In genomic region chr16:23949630-23950290, GRCh38 we compare ENCODE assay signal across 8 cellular contexts.
DNase-seq lines count a peak whose midpoint lies in the region; ATAC-seq and TF ChIP-seq lines count a peak whose summit lies in the region.

No MANE protein-coding gene starts in this region.

- no peak for TF ChIP-seq POLR2A in vagina (IDR thresholded peaks at IDR 0.05)

- POLR2A ChIA-PET in activated CD8-positive, alpha-beta T cell treated with anti-CD3 and anti-CD28 coated beads, Interleukin-2, amount 10 ng/mL, durations not matched to agents 7 days and 5 days (lab: Charles Lee): interaction anchor here (1.0 to 1.5 kb wide), 3 partner anchors 16 to 90 kb away, joined by 3 to 5 read pairs (median 4); no protein-coding TSS in a partner anchor

- H3K36me3 ChIP-seq in vagina: no peaks in the 10 kb centered on the region

- H3K9me3 Mint-ChIP-seq in activated CD8-positive, alpha-beta T cell treated with anti-CD3 and anti-CD28 coated beads, Interleukin-2, amount 10 ng/mL, durations not matched to agents 7 days and 5 days (ENCODE audit: insufficient read depth): no peaks in the 10 kb centered on the region
- no peaks in the 10 kb centered on the region for H3K9me3 Mint-ChIP-seq in immature natural killer cell

- no peaks in the 10 kb centered on the region for H3K27me3 Mint-ChIP-seq in activated CD8-positive, alpha-beta T cell treated with anti-CD3 and anti-CD28 coated beads, Interleukin-2, amount 10 ng/mL, durations not matched to agents 7 days and 5 days (ENCODE audit: low read depth)
- H3K27me3 Mint-ChIP-seq in immature natural killer cell (ENCODE audit: low read depth in 3 of 3): peaks cover 2 to 5% (median 2%) of the 10 kb centered on the region in 3 donors

- no peak for TF ChIP-seq CTCF in vagina (IDR thresholded peaks at IDR 0.05)

- H3K4me1 Mint-ChIP-seq in activated CD8-positive, alpha-beta T cell treated with anti-CD3 and anti-CD28 coated beads, Interleukin-2, amount 10 ng/mL, durations not matched to agents 7 days and 5 days (ENCODE audit: low read depth): peaks cover 71% of the 10 kb centered on the region
- H3K4me1 Mint-ChIP-seq in immature natural killer cell: peaks cover 77 to 92% of the 10 kb centered on the region in 2 donors

- peaks cover 9% of the 10 kb centered on the region for H3K4me1 ChIP-seq in vagina

- no peaks in the 10 kb centered on the region for H3K27me3 ChIP-seq in vagina

- ATAC-seq in activated CD8-positive, alpha-beta T cell treated with anti-CD3 and anti-CD28 coated beads, Interleukin-2, amount 10 ng/mL, durations not matched to agents 7 days and 5 days: peak; percentile 78
- no peak for ATAC-seq in HG03139 (IDR thresholded peaks at IDR 0.05; ENCODE audit: unreplicated experiment)
- ATAC-seq in GM21529 (IDR thresholded peaks at IDR 0.05; ENCODE audit: unreplicated experiment): no peak

- intact Hi-C loops in vagina (cut with DNase I): no loop called here

- CTCF ChIA-PET in activated CD8-positive, alpha-beta T cell treated with anti-CD3 and anti-CD28 coated beads, Interleukin-2, amount 10 ng/mL, durations not matched to agents 7 days and 5 days (lab: Charles Lee): interaction anchor here (0.9 to 2.0 kb wide), 5 partner anchors 60 to 146 kb away, joined by 3 to 8 read pairs (median 5); no protein-coding TSS in a partner anchor

- peak overlapping the region; percentile 46 for H3K4me3 Mint-ChIP-seq in activated CD8-positive, alpha-beta T cell treated with anti-CD3 and anti-CD28 coated beads, Interleukin-2, amount 10 ng/mL, durations not matched to agents 7 days and 5 days
- peak overlapping the region; percentile 56 to 77 (median 59) for H3K4me3 Mint-ChIP-seq in immature natural killer cell

- no peak overlapping the region for H3K4me3 ChIP-seq in vagina

- no peaks in the 10 kb centered on the region for H3K9me3 ChIP-seq in vagina

- H3K36me3 Mint-ChIP-seq in activated CD8-positive, alpha-beta T cell treated with anti-CD3 and anti-CD28 coated beads, Interleukin-2, amount 10 ng/mL, durations not matched to agents 7 days and 5 days (ENCODE audit: low read depth): peaks cover 16% of the 10 kb centered on the region
- peaks cover 0 to 4% (median 0%) of the 10 kb centered on the region in 3 donors for H3K36me3 Mint-ChIP-seq in immature natural killer cell

- DNase-seq in stimulated activated CD4-positive, alpha-beta T cell treated with anti-CD3 and anti-CD28 coated beads, Interleukin-1b, Interleukin-23, amount 100 ng/mL, for 48 hours: peak; percentile 49
- DNase-seq in stimulated activated CD4-positive, alpha-beta T cell treated with anti-CD3 and anti-CD28 coated beads, Interleukin-12 subunit alpha, Interleukin-12 subunit beta, amount 100 ng/mL, for 4 hours: no peak
- peak; percentile 91 for DNase-seq in activated CD8-positive, alpha-beta T cell treated with anti-CD3 and anti-CD28 coated beads, Interleukin-2, amount 10 ng/mL, durations not matched to agents 7 days and 5 days
- DNase-seq in immature natural killer cell (peak; percentile 66 to 74 (median 71)), vagina (ENCODE audit: extremely low spot score in 2 of 2) (no peak), DMS79 treated with DMSO at 0.1 percent for 48 hours (lab: John Stamatoyannopoulos, UW) (no peak)

- H3K27ac Mint-ChIP-seq in activated CD8-positive, alpha-beta T cell treated with anti-CD3 and anti-CD28 coated beads, Interleukin-2, amount 10 ng/mL, durations not matched to agents 7 days and 5 days: peak overlapping the region; percentile 97
- peak overlapping the region; percentile 77 to 91 (median 84) for H3K27ac Mint-ChIP-seq in immature natural killer cell

- peak overlapping the region; percentile 33 for H3K27ac ChIP-seq in vagina

Comparison
In these comparisons a context has a peak if more than half of its experiments do, and no peak if none do; other contexts are left out.
1. DNase-seq: peak in stimulated activated CD4-positive, alpha-beta T cell treated with anti-CD3 and anti-CD28 coated beads, Interleukin-1b, Interleukin-23, amount 100 ng/mL, for 48 hours (single experiment), activated CD8-positive, alpha-beta T cell treated with anti-CD3 and anti-CD28 coated beads, Interleukin-2, amount 10 ng/mL, durations not matched to agents 7 days and 5 days (single experiment) and immature natural killer cell (3 of 3); none in stimulated activated CD4-positive, alpha-beta T cell treated with anti-CD3 and anti-CD28 coated beads, Interleukin-12 subunit alpha, Interleukin-12 subunit beta, amount 100 ng/mL, for 4 hours (single experiment), vagina (0 of 2) and DMS79 treated with DMSO at 0.1 percent for 48 hours (single experiment).